8 cellular contexts compared by ENCODE assay signal in the genomic region with DNA sequence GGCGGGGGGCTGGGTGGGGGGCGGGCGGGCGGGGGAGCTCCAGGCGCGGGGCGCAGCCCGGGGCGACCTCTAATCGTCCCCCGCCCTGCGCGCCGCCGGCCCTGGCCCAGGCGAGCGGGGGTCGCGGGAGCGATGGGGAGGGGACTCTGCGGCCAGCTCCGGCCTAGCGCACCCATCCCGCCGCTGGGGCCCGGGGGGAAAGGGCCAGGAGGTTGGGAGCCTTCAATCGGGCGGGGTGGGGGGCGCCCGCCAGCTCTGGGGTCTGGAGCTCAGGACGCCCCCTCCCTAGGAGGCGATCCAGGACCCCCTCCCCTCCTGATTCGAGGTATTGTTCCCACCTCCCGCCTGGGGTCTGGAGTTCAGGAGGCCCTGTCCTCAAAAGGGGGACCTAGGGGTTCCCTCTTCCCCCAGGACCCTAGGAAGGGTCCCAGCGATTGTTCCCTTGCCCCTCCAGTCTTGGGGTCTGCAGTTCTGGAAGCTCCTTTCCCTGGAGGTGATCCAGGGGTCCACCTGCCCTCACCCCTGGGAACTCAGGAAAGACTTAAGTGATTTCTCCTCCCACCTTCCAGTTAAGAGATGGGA. TPM values are rescaled to one million over a fixed set of nuclear protein-coding genes. Genes with fewer than 3 reads are reported as not detected.
DNase-seq lines count a peak whose midpoint lies in the region; ATAC-seq, FAIRE-seq and TF ChIP-seq lines count a peak whose summit lies in the region.

No MANE protein-coding gene starts in this region.

- peak overlapping the region; percentile 79 to 93 (median 88) for H3K27ac ChIP-seq in heart right ventricle

- H3K27me3 ChIP-seq in heart right ventricle (peaks cover 0 to 19% (median 0%) of the 10 kb centered on the region in 7 donors), bronchial epithelial cell (ENCODE audit: control insufficient read depth, insufficient read depth, low read length) (no peaks in the 10 kb centered on the region)

- TF ChIP-seq CTCF in heart right ventricle (IDR thresholded peaks at IDR 0.05): no peak
- TF ChIP-seq CTCF in bronchial epithelial cell (IDR thresholded peaks at IDR 0.05; ENCODE audit: insufficient read depth, low read length, severe bottlenecking): no peak
- no peak for TF ChIP-seq CTCF in mucosa of descending colon (IDR thresholded peaks at IDR 0.05)

- intact Hi-C loops in heart right ventricle (cut with DNase I): loop anchor here in 1 of 10 donors (10.0 kb wide), 1 partner anchor 122 kb away; no protein-coding TSS in a partner anchor
- intact Hi-C loops in left cardiac atrium (cut with DNase I): no loop called here
- intact Hi-C loops in mucosa of descending colon (cut with DNase I, micrococcal nuclease): no loop called here
- intact Hi-C loops in head of caudate nucleus (cut with DNase I): no loop called here

- H3K9me3 ChIP-seq in heart right ventricle (no peaks in the 10 kb centered on the region), mucosa of descending colon (no peaks in the 10 kb centered on the region)

- ATAC-seq in heart right ventricle (no peak), left cardiac atrium (no peak), mucosa of descending colon (no peak), GM19035 (IDR thresholded peaks at IDR 0.05; ENCODE audit: unreplicated experiment) (no peak)

- peak overlapping the region; percentile 63 to 90 (median 74) for H3K4me3 ChIP-seq in heart right ventricle
- peak overlapping the region; percentile 46 for H3K4me3 ChIP-seq in bronchial epithelial cell (ENCODE audit: low read depth, low read length)
- peak overlapping the region; percentile 34 for H3K4me3 ChIP-seq in mucosa of descending colon

- peaks cover 0 to 25% (median 10%) of the 10 kb centered on the region in 9 donors for H3K4me1 ChIP-seq in heart right ventricle
- H3K4me1 ChIP-seq in mucosa of descending colon (ENCODE audit: low read depth): peaks cover 5% of the 10 kb centered on the region

- no peak for FAIRE-seq in bronchial epithelial cell (lab: Jason Lieb, UNC)

- WGBS in heart right ventricle, 2 donors: 0 to 1% methylated on average over 27 to 32 of the region's 35 CpGs

- DNase-seq in heart right ventricle (no peak), left cardiac atrium (no peak), bronchial epithelial cell (ENCODE audit: low read depth) (no peak), mucosa of descending colon (peak in 1 of 3 donors; percentile 55), NCI-H1105 treated with DMSO at 0.1 percent for 48 hours (lab: John Stamatoyannopoulos, UW) (no peak), head of caudate nucleus (no peak), ureter (ENCODE audit: low spot score) (no peak)

- peaks cover 0 to 17% (median 0%) of the 10 kb centered on the region in 9 donors for H3K36me3 ChIP-seq in heart right ventricle
- H3K36me3 ChIP-seq in bronchial epithelial cell (ENCODE audit: control insufficient read depth, insufficient read depth, low read length): no peaks in the 10 kb centered on the region
- no peaks in the 10 kb centered on the region for H3K36me3 ChIP-seq in mucosa of descending colon (ENCODE audit: low read depth)

RNA-seq across cellular contexts. Expression of a gene that starts 0.5 kb away (rescaled TPM):
- total RNA-seq in heart right ventricle (100 to 1,000 TPM in 1 of 10 donors, 10 to 100 TPM in 9; 67.7 to 104 (median 76.5) TPM), left cardiac atrium (10 to 100 TPM; 75.3 to 82.4 TPM), bronchial epithelial cell (3.5 and 3.9 TPM in 2 replicates), mucosa of descending colon (10 to 100 TPM; 31.7 to 88.8 (median 42.1) TPM), ureter (34.3 TPM)
- polyA plus RNA-seq in heart right ventricle: 100 to 1,000 TPM in 1 of 2 donors, 10 to 100 TPM in 1; 61.4 to 167 TPM

RNA-seq across cellular contexts. Expression of a gene that starts 6.1 kb away (rescaled TPM):
- 10 to 100 TPM; 10.4 to 29.1 (median 13.4) TPM for total RNA-seq in heart right ventricle
- 10 to 100 TPM; 20.8 to 34.9 TPM for polyA plus RNA-seq in heart right ventricle
- total RNA-seq in left cardiac atrium: 10 to 100 TPM; 21.2 to 25.0 TPM
- 3.7 and 3.8 TPM in 2 replicates for total RNA-seq in bronchial epithelial cell
- total RNA-seq in mucosa of descending colon: 10 to 100 TPM; 29.5 to 40.1 (median 31.7) TPM
- total RNA-seq in ureter: 20.0 TPM

RNA-seq across cellular contexts. Expression of a gene that starts 19.1 kb away (rescaled TPM):
- total RNA-seq in heart right ventricle (10 to 100 TPM; 33.9 to 73.8 (median 41.6) TPM), left cardiac atrium (10 to 100 TPM; 59.2 to 61.7 TPM), bronchial epithelial cell (35.6 and 40.8 TPM in 2 replicates), mucosa of descending colon (100 to 1,000 TPM in 2 of 3 donors, 10 to 100 TPM in 1; 85.7 to 136 (median 121) TPM), ureter (79.5 TPM)
- 10 to 100 TPM; 34.1 to 57.0 TPM for polyA plus RNA-seq in heart right ventricle

RNA-seq across cellular contexts. Expression of a gene that starts 27.5 kb away (rescaled TPM):
- total RNA-seq in heart right ventricle: 1 to 10 TPM in 9 of 10 donors, under 1 TPM in 1; 0.95 to 2.4 (median 1.9) TPM
- polyA plus RNA-seq in heart right ventricle: 1 to 10 TPM; 1.2 to 3.9 TPM
- 1 to 10 TPM; 1.2 to 2.0 TPM for total RNA-seq in left cardiac atrium
- total RNA-seq in bronchial epithelial cell: 2.1 and 3.8 TPM in 2 replicates
- 1 to 10 TPM; 4.0 to 9.5 (median 8.1) TPM for total RNA-seq in mucosa of descending colon
- 7.8 TPM for total RNA-seq in ureter
